11 cellular contexts compared by ENCODE assay signal in the genomic region with DNA sequence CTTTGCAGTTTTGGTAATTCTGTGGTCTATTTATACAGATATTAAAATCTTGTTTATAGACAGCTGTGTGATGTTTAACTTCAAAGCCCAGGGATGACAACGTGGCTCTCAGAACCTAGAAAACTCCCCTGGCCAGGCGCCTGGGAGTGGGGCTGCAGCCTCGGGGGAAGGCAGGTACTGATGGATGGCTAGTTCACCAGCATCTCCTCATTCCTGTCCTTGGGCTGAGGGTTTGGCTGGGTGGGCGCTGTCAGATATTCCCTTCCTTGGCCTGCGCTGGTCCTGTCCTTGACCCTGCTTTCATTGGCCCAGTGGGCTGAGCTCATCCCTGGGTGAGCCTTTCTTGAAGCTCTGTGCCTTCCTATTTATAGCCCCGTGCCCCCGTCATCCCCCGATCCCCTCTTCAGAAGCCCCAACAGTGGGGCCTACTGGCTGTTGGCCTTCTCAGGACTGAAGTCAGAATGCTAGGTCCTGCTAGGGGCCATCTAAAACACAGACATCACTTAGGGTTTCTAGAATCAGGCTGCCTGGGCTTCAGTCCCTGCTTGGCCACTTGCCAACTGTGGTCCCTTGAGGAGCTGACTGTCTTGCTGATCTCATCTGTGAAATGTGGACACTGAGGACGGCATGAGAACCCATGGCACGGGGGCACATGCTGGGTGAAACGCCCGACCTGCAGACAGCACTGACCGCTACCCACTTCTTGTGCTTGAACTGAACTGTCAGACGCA. TPM values are rescaled to one million over a fixed set of nuclear protein-coding genes. Genes with fewer than 3 reads are reported as not detected.
DNase-seq lines count a peak whose midpoint lies in the region; ATAC-seq and TF ChIP-seq lines count a peak whose summit lies in the region.
"Had no signal": no experiment of that assay in that cellular context is flagged by ENCODE, and none has a peak within 500 bp of the region (broad histone marks: within the 10 kb centered on the region; RNA-seq: fewer than 3 reads in every experiment).

No MANE protein-coding gene starts in this region.

- H3K36me3 ChIP-seq in MM.1S (replicated peaks; ENCODE audit: insufficient read depth, low read length) (peaks cover 8% of the 10 kb centered on the region; the same call in 1 of the 2 replicates), endodermal cell (ENCODE audit: control insufficient read depth, insufficient read depth, low read length) (peaks cover 44% of the 10 kb centered on the region), neural progenitor cell (no peaks in the 10 kb centered on the region), Peyer's patch (peaks cover 0 to 89% (median 0%) of the 10 kb centered on the region in 3 donors)

- DNase-seq in MM.1S: no peak
- no peak for DNase-seq in endodermal cell
- DNase-seq in neural progenitor cell (ENCODE audit: low spot score): no peak
- no peak for DNase-seq in AG08396 (ENCODE audit: low spot score)
- DNase-seq in stimulated activated naive CD4-positive, alpha-beta T cell treated with Interleukin-2 at 50 U/mL for 16 hours (lab: John Stamatoyannopoulos, UW): no peak
- DNase-seq in Peyer's patch: no peak
- DNase-seq: activated T-cell treated with anti-CD3 and anti-CD28 coated beads for 4 hours, KG1 had no signal

- no peaks in the 10 kb centered on the region for H3K9me3 ChIP-seq in MM.1S (replicated peaks; ENCODE audit: insufficient read depth, low read length)
- no peaks in the 10 kb centered on the region for H3K9me3 ChIP-seq in endodermal cell (ENCODE audit: control insufficient read depth, low read length)
- H3K9me3 ChIP-seq in neural progenitor cell (ENCODE audit: low read depth): no peaks in the 10 kb centered on the region
- no peaks in the 10 kb centered on the region for H3K9me3 ChIP-seq in Peyer's patch

- no peak overlapping the region for H3K4me2 ChIP-seq in MM.1S (ENCODE audit: low read depth, low read length)
- no peak overlapping the region for H3K4me2 ChIP-seq in neural progenitor cell

- H3K4me1 Mint-ChIP-seq in endodermal cell (no peaks in the 10 kb centered on the region), neural progenitor cell (peaks cover 4% of the 10 kb centered on the region)

- H3K4me3 ChIP-seq in MM.1S (ENCODE audit: low read length) (no peak overlapping the region), endodermal cell (ENCODE audit: low read length) (no peak overlapping the region), neural progenitor cell (no peak overlapping the region), Peyer's patch (no peak overlapping the region)

- ATAC-seq in GM18498 (IDR thresholded peaks at IDR 0.05; ENCODE audit: unreplicated experiment): no peak

- TF ChIP-seq POLR2A in Peyer's patch (IDR thresholded peaks at IDR 0.05): no peak

- H3K4me3 Mint-ChIP-seq in endodermal cell (no peak overlapping the region), neural progenitor cell (no peak overlapping the region)
- H3K4me3 Mint-ChIP-seq: T-helper 1 cell treated with Interleukin-12 subunit alpha and Interleukin-12 subunit beta and Interleukin-4 antibody, amounts not matched to agents 30 μg/mL and 1 μg/mL, for 36 hours had no signal

- no peaks in the 10 kb centered on the region for H3K9me3 Mint-ChIP-seq in endodermal cell
- H3K9me3 Mint-ChIP-seq in neural progenitor cell: no peaks in the 10 kb centered on the region
- H3K9me3 Mint-ChIP-seq: T-helper 1 cell treated with Interleukin-12 subunit alpha and Interleukin-12 subunit beta and Interleukin-4 antibody, amounts not matched to agents 30 μg/mL and 1 μg/mL, for 36 hours had no signal

- H2AFZ ChIP-seq in MM.1S (ENCODE audit: low read length) (no peak overlapping the region), neural progenitor cell (replicated peaks) (no peak overlapping the region)

- H3K27me3 ChIP-seq in MM.1S (replicated peaks; ENCODE audit: insufficient read depth, low read length): no peaks in the 10 kb centered on the region
- H3K27me3 ChIP-seq in endodermal cell (ENCODE audit: control insufficient read depth, insufficient read depth, low read length, poor library complexity, severe bottlenecking): no peaks in the 10 kb centered on the region
- H3K27me3 ChIP-seq in neural progenitor cell: no peaks in the 10 kb centered on the region
- no peaks in the 10 kb centered on the region for H3K27me3 ChIP-seq in Peyer's patch

- H3K79me2 ChIP-seq in MM.1S (ENCODE audit: low read length): no peaks in the 10 kb centered on the region
- H3K79me2 ChIP-seq in neural progenitor cell (ENCODE audit: low read depth): no peaks in the 10 kb centered on the region

- no peaks in the 10 kb centered on the region for H3K9me2 ChIP-seq in MM.1S (replicated peaks; ENCODE audit: insufficient read depth, low read length)

- peaks cover 19% of the 10 kb centered on the region for H3K4me1 ChIP-seq in MM.1S (ENCODE audit: low read length)
- no peaks in the 10 kb centered on the region for H3K4me1 ChIP-seq in endodermal cell (ENCODE audit: control insufficient read depth, insufficient read depth, low read length)
- no peaks in the 10 kb centered on the region for H3K4me1 ChIP-seq in neural progenitor cell
- peaks cover 0 to 3% (median 0%) of the 10 kb centered on the region in 4 donors for H3K4me1 ChIP-seq in Peyer's patch

- peaks cover 40% of the 10 kb centered on the region for H3F3A ChIP-seq in MM.1S (ENCODE audit: insufficient read depth, low read length)
- peaks cover 21% of the 10 kb centered on the region for H3F3A ChIP-seq in neural progenitor cell (ENCODE audit: low read depth)

- WGBS in endodermal cell (ENCODE audit: insufficient coverage in 1 of 2, insufficient read length in 1 of 2), 2 experiments: 95 to 96% methylated on average over 13 to 14 of the region's 14 CpGs

- H3K27me3 Mint-ChIP-seq in endodermal cell (ENCODE audit: insufficient read depth) (no peaks in the 10 kb centered on the region), neural progenitor cell (ENCODE audit: insufficient read depth, low read depth) (peaks cover 6% of the 10 kb centered on the region)

- peak; percentile 75 for TF ChIP-seq CTCF in 22Rv1 (IDR thresholded peaks at IDR 0.05)
- TF ChIP-seq CTCF in MM.1S (IDR thresholded peaks at IDR 0.05; ENCODE audit: low read length): 0 out of 2 replicates have a peak, but pooled peaks have one; percentile 3
- TF ChIP-seq CTCF in endodermal cell (conservative IDR thresholded peaks at IDR 0.05): peak; percentile 23
- no peak for TF ChIP-seq CTCF in neural progenitor cell (IDR thresholded peaks at IDR 0.05)
- no peak for TF ChIP-seq CTCF in Peyer's patch (IDR thresholded peaks at IDR 0.05)

- no peaks in the 10 kb centered on the region for H4K20me1 ChIP-seq in MM.1S (ENCODE audit: insufficient read depth, low read length)
- peaks cover 20% of the 10 kb centered on the region for H4K20me1 ChIP-seq in neural progenitor cell (ENCODE audit: low read depth)

- H3K9ac ChIP-seq in MM.1S (ENCODE audit: low read length) (no peak overlapping the region), endodermal cell (ENCODE audit: extremely low read depth, low read length, poor library complexity, severe bottlenecking) (no peak overlapping the region), neural progenitor cell (no peak overlapping the region)

- H3K27ac ChIP-seq in 22Rv1 (peak overlapping the region; percentile 48), MM.1S (ENCODE audit: low read length) (peak overlapping the region; percentile 47; the same call in 1 of the 2 replicates), endodermal cell (ENCODE audit: low read depth, low read length) (no peak overlapping the region), neural progenitor cell (no peak overlapping the region), Peyer's patch (no peak overlapping the region)

- H3K27ac Mint-ChIP-seq in endodermal cell (no peak overlapping the region), neural progenitor cell (peak overlapping the region; percentile 7)
- H3K27ac Mint-ChIP-seq: T-helper 1 cell treated with Interleukin-12 subunit alpha and Interleukin-12 subunit beta and Interleukin-4 antibody, amounts not matched to agents 30 μg/mL and 1 μg/mL, for 36 hours had no signal

- peaks cover 49% of the 10 kb centered on the region for H3K36me3 Mint-ChIP-seq in endodermal cell (ENCODE audit: low read depth)
- peaks cover 25% of the 10 kb centered on the region for H3K36me3 Mint-ChIP-seq in neural progenitor cell

RNA-seq across cellular contexts. Expression of a gene that starts 20.9 kb away (rescaled TPM):
- total RNA-seq in endodermal cell (10 to 100 TPM; 86.9 to 98.1 TPM), neural progenitor cell (ENCODE audit: low replicate concordance) (45.7 and 98.8 TPM in 2 replicates), Peyer's patch (100 to 1,000 TPM; 156 to 218 (median 183) TPM)
- 82.3 TPM for polyA plus RNA-seq in endodermal cell (2013, experiment 1 of 2)
- 77.3 TPM for polyA plus RNA-seq in endodermal cell (2013, experiment 2 of 2)

RNA-seq across cellular contexts. Expression of a gene that starts 29.2 kb away (rescaled TPM):
- total RNA-seq in endodermal cell (10 to 100 TPM; 41.4 to 41.5 TPM), neural progenitor cell (ENCODE audit: low replicate concordance) (10.8 and 39.1 TPM in 2 replicates), Peyer's patch (100 to 1,000 TPM in 3 of 4 donors, 10 to 100 TPM in 1; 68.5 to 174 (median 125) TPM)
- 23.0 TPM for polyA plus RNA-seq in endodermal cell (2013, experiment 1 of 2)
- polyA plus RNA-seq in endodermal cell (2013, experiment 2 of 2): 17.8 TPM

RNA-seq across cellular contexts. Expression of a gene that starts 59.7 kb away (rescaled TPM):
- total RNA-seq in endodermal cell (10 to 100 TPM; 89.8 to 94.8 TPM), neural progenitor cell (ENCODE audit: low replicate concordance) (66.7 and 80.0 TPM in 2 replicates), Peyer's patch (100 to 1,000 TPM in 1 of 4 donors, 10 to 100 TPM in 3; 28.2 to 101 (median 47.9) TPM)
- polyA plus RNA-seq in endodermal cell (2013, experiment 1 of 2): 59.2 TPM
- polyA plus RNA-seq in endodermal cell (2013, experiment 2 of 2): 49.7 TPM

RNA-seq across cellular contexts. Expression of a gene that starts 59.8 kb away (rescaled TPM):
- total RNA-seq in endodermal cell (10 to 100 TPM; 18.0 to 19.8 TPM), neural progenitor cell (ENCODE audit: low replicate concordance) (8.2 and 16.8 TPM in 2 replicates), Peyer's patch (10 to 100 TPM in 2 of 4 donors, 1 to 10 TPM in 2; 4.1 to 12.3 (median 10.6) TPM)
- polyA plus RNA-seq in endodermal cell (2013, experiment 1 of 2): 14.3 TPM
- 13.4 TPM for polyA plus RNA-seq in endodermal cell (2013, experiment 2 of 2)

Comparison
In these comparisons a context has a peak if more than half of its experiments do, and no peak if none do; other contexts are left out.
1. H3K27ac ChIP-seq: peak in 22Rv1 (single experiment) and MM.1S (single experiment); none in endodermal cell (single experiment), neural progenitor cell (single experiment) and Peyer's patch (0 of 4).
2. CTCF ChIP-seq: peak in 22Rv1 (single experiment), MM.1S (single experiment) and endodermal cell (single experiment); none in neural progenitor cell (single experiment) and Peyer's patch (0 of 6).